12 cellular contexts compared by ENCODE assay signal in the genomic region with DNA sequence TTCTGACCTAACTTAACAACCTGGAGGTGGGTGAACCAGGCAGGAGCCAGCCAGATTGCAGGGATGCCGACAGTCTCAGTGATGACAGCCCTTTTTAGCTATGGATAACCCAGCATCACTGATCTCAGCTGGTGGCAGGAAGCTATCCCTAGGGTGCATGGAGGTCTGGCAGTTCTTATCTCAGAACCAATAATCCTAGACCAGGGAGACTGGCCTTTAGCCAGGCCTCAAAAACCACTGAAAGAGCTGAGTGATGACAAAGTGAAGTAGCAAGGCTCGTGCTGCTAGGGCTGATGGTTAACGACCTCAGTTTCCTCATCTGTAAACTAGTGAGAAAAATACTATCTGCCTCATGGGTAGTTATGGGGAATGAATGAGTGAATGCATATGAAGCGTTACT.
DNase-seq lines count a peak whose midpoint lies in the region; ATAC-seq, FAIRE-seq and TF ChIP-seq lines count a peak whose summit lies in the region.
"Had no signal": no experiment of that assay in that cellular context is flagged by ENCODE, and none has a peak within 500 bp of the region (broad histone marks: within the 10 kb centered on the region; RNA-seq: fewer than 3 reads in every experiment).

No MANE protein-coding gene starts in this region.

- no peaks in the 10 kb centered on the region for H3K36me3 Mint-ChIP-seq in CD4-positive, alpha-beta T cell (ENCODE audit: low read depth)
- H3K36me3 Mint-ChIP-seq in WTC11: no peaks in the 10 kb centered on the region; the same call in 1 of the 2 replicates

- ATAC-seq in CD4-positive, alpha-beta T cell (ENCODE audit: poor library complexity): no peak
- ATAC-seq in WTC11: no peak
- no peak for ATAC-seq in GM21529 (IDR thresholded peaks at IDR 0.05; ENCODE audit: unreplicated experiment)
- ATAC-seq in HG02852 (IDR thresholded peaks at IDR 0.05; ENCODE audit: unreplicated experiment): no peak
- ATAC-seq in GM21786 (IDR thresholded peaks at IDR 0.05; ENCODE audit: unreplicated experiment): no peak
- ATAC-seq: gastrocnemius medialis had no signal

- peak overlapping the region; percentile 2 for H3K27ac Mint-ChIP-seq in CD4-positive, alpha-beta T cell
- H3K27ac Mint-ChIP-seq in WTC11: no peak overlapping the region

- no peaks in the 10 kb centered on the region for H3K27me3 ChIP-seq in CD4-positive, alpha-beta T cell (ENCODE audit: control insufficient read depth, insufficient read depth, low read length)
- H3K27me3 ChIP-seq: ascending aorta, gastrocnemius medialis had no signal

- H3K27ac ChIP-seq in CD4-positive, alpha-beta T cell (ENCODE audit: low read depth, low read length): no peak overlapping the region
- H3K27ac ChIP-seq: ascending aorta, gastrocnemius medialis had no signal

- H3K9me3 ChIP-seq in CD4-positive, alpha-beta T cell (ENCODE audit: control insufficient read depth, low read length): no peaks in the 10 kb centered on the region
- H3K9me3 ChIP-seq: ascending aorta, gastrocnemius medialis had no signal

- intact Hi-C loops in CD4-positive, alpha-beta T cell (cut with DNase I, micrococcal nuclease): loop anchor here (2.0 to 5.0 kb wide), 2 partner anchors 104 to 113 kb away; a partner anchor contains a TSS

- peaks cover 45% of the 10 kb centered on the region for H3K4me1 Mint-ChIP-seq in CD4-positive, alpha-beta T cell (ENCODE audit: low read depth)
- peaks cover 30% of the 10 kb centered on the region for H3K4me1 Mint-ChIP-seq in WTC11

- CTCF ChIA-PET in CD4-positive, alpha-beta T cell (lab: Charles Lee): interaction anchor here (1.1 to 1.5 kb wide), 4 partner anchors 10 to 399 kb away, joined by 3 to 8 read pairs (median 6); a partner anchor contains a TSS
- CTCF ChIA-PET in WTC11 (lab: Charles Lee): interaction anchor here (0.9 to 4.8 kb wide), 4 partner anchors 10 to 156 kb away, joined by 3 to 42 read pairs (median 6); no protein-coding TSS in a partner anchor

- no peak for TF ChIP-seq CTCF in CD4-positive, alpha-beta T cell (IDR thresholded peaks at IDR 0.05)
- TF ChIP-seq CTCF in WTC11 (IDR thresholded peaks at IDR 0.05): no peak

- peak; percentile 84 for FAIRE-seq in GM19239 (lab: Jason Lieb, UNC)
- FAIRE-seq: TTC549 had no signal

- no peaks in the 10 kb centered on the region for H3K27me3 Mint-ChIP-seq in CD4-positive, alpha-beta T cell
- peaks cover 22% of the 10 kb centered on the region for H3K27me3 Mint-ChIP-seq in WTC11 (ENCODE audit: low read depth)

- POLR2A ChIA-PET in CD4-positive, alpha-beta T cell (lab: Charles Lee): interaction anchor here (1.4 kb wide), 1 partner anchor 112 kb away, joined by 10 read pairs; a partner anchor contains a TSS
- POLR2A ChIA-PET in WTC11 (lab: Charles Lee): interaction anchor here (1.2 kb wide), 1 partner anchor 113 kb away, joined by 3 read pairs; no protein-coding TSS in a partner anchor

- peak overlapping the region; percentile 26 for H3K4me3 Mint-ChIP-seq in CD4-positive, alpha-beta T cell
- peak overlapping the region; percentile 42 for H3K4me3 Mint-ChIP-seq in WTC11

- DNase-seq in CD4-positive, alpha-beta T cell: no peak
- DNase-seq in GM19239 (ENCODE audit: insufficient read length, low spot score) (no peak), WTC11 (ENCODE audit: low spot score) (no peak), kidney tubule cell (ENCODE audit: low spot score) (peak; percentile 46), GOT3 (lab: John Stamatoyannopoulos, UW) (no peak)
- DNase-seq: gastrocnemius medialis, midbrain had no signal

- H3K9me3 Mint-ChIP-seq in CD4-positive, alpha-beta T cell: no peaks in the 10 kb centered on the region
- no peaks in the 10 kb centered on the region for H3K9me3 Mint-ChIP-seq in WTC11

TF ChIP-seq in WTC11, 78 proteins besides CTCF, POLR2A, EP300 and RAD21:
- TF ChIP-seq, protein P1, sequence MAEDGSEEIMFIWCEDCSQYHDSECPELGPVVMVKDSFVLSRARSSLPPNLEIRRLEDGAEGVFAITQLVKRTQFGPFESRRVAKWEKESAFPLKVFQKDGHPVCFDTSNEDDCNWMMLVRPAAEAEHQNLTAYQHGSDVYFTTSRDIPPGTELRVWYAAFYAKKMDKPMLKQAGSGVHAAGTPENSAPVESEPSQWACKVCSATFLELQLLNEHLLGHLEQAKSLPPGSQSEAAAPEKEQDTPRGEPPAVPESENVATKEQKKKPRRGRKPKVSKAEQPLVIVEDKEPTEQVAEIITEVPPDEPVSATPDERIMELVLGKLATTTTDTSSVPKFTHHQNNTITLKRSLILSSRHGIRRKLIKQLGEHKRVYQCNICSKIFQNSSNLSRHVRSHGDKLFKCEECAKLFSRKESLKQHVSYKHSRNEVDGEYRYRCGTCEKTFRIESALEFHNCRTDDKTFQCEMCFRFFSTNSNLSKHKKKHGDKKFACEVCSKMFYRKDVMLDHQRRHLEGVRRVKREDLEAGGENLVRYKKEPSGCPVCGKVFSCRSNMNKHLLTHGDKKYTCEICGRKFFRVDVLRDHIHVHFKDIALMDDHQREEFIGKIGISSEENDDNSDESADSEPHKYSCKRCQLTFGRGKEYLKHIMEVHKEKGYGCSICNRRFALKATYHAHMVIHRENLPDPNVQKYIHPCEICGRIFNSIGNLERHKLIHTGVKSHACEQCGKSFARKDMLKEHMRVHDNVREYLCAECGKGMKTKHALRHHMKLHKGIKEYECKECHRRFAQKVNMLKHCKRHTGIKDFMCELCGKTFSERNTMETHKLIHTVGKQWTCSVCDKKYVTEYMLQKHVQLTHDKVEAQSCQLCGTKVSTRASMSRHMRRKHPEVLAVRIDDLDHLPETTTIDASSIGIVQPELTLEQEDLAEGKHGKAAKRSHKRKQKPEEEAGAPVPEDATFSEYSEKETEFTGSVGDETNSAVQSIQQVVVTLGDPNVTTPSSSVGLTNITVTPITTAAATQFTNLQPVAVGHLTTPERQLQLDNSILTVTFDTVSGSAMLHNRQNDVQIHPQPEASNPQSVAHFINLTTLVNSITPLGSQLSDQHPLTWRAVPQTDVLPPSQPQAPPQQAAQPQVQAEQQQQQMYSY (CRISPR knock-in tag; IDR thresholded peaks at IDR 0.05): no peak
- TF ChIP-seq KAT7 (CRISPR knock-in tag; IDR thresholded peaks at IDR 0.05; ENCODE audit: borderline replicate concordance) (no peak), ZNF263 (CRISPR knock-in tag; IDR thresholded peaks at IDR 0.05; ENCODE audit: low read depth) (no peak)
